In the genomic region with DNA sequence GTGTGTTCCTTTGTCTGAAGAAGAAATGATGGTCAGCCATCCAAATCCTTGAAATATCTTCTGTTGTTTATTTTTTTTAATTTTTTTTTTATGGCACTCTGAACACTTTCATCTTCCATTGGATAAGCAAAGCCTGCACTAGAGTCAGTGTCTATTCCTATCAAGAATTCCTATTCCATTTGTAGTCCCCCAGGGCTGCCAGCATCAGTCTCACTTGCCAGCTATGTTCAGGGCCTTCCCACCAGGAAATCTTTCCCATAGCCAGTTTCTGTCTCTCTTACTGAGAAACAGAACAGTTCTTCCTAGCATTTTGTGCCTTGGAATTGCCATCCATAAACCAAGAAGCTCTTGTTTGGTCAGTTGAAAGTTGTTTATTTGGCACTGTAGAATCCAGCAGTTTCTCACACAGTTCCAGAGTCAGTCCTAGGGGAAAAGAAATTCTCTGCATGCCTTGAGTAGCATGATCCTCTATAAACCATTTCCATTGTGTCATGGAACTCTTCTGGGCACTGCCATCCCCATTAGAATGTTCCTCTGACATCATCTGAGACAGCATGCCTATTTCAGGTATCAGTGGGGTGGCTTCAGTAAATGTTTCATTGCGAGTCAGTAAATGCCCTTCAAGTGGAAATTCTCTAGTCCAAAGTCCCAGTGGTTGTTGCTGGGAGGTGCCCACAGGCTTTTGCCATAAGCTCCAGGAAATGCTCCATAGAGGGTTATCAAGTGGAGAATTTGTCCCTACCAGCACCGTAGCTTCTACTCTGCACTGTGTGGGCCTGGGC, we compare ENCODE assay signal across 21 cellular contexts. TPM values are rescaled to one million over a fixed set of nuclear protein-coding genes. Genes with fewer than 3 reads are reported as not detected.
DNase-seq lines count a peak whose midpoint lies in the region; TF ChIP-seq lines count a peak whose summit lies in the region.
"Had no signal": no experiment of that assay in that cellular context is flagged by ENCODE, and none has a peak within 500 bp of the region (broad histone marks: within the 10 kb centered on the region; RNA-seq: fewer than 3 reads in every experiment).

No MANE protein-coding gene starts in this region.

- no peak overlapping the region for H3K9ac ChIP-seq in trophoblast cell (ENCODE audit: low read length)
- H3K9ac ChIP-seq: SK-N-SH had no signal

- H3K4ac ChIP-seq in trophoblast cell (ENCODE audit: low read depth, low read length), result peak overlapping the region; percentile 14

- H2BK12ac ChIP-seq in trophoblast cell (ENCODE audit: low read length), result peak overlapping the region; percentile 39

- POLR2A ChIA-PET in HEK293 (lab: Yijun Ruan, JAX), result interaction anchor here (1.1 kb wide), 1 partner anchor 128 kb away, joined by 4 read pairs; no protein-coding TSS in a partner anchor

- in situ Hi-C loops in SK-MEL-5 (cut with HindIII; ENCODE audit: low pct_unique_long_range_greater_than_20kb, low sequenced_read_pairs), result no loop called here

- H3K4me1 ChIP-seq in HEK293 (ENCODE audit: control insufficient read depth, insufficient read depth, low read length) (no peaks in the 10 kb centered on the region), trophoblast cell (ENCODE audit: control insufficient read depth in 1 of 2, insufficient read depth in 2 of 2, low read length in 2 of 2) (peaks cover 2% of the 10 kb centered on the region in 2 experiments)

- no peak overlapping the region for H3K23ac ChIP-seq in trophoblast cell (ENCODE audit: low read length)

- H4K8ac ChIP-seq in trophoblast cell (ENCODE audit: low read depth, low read length), result no peak overlapping the region

- H3K27ac ChIP-seq in HEK293 (ENCODE audit: extremely low read depth, low read depth, low read length), result no peak overlapping the region
- H3K27ac ChIP-seq in trophoblast cell (ENCODE audit: low read depth, low read length), result no peak overlapping the region
- H3K27ac ChIP-seq: cardiac muscle cell, RWPE1, VCaP had no signal

- CTCF ChIA-PET in HEK293 (lab: Yijun Ruan, JAX), result interaction anchor here (0.7 kb wide), 1 partner anchor 234 kb away, joined by 3 read pairs; no protein-coding TSS in a partner anchor

- no peak overlapping the region for H3K4me2 ChIP-seq in trophoblast cell (ENCODE audit: low read length)
- H3K4me2 ChIP-seq: SK-N-SH had no signal

- no peak for TF ChIP-seq CTCF in HEK293 (tag by site-specific recombination; IDR thresholded peaks at IDR 0.05)

- no peak overlapping the region for H4K12ac ChIP-seq in trophoblast cell (ENCODE audit: low read depth, low read length)

- H3K27me3 ChIP-seq in trophoblast cell (ENCODE audit: insufficient read depth, low read length), result no peaks in the 10 kb centered on the region
- H3K27me3 ChIP-seq: cardiac muscle cell had no signal

- peaks cover 10% of the 10 kb centered on the region for H3K79me1 ChIP-seq in trophoblast cell (ENCODE audit: low read length)

- no peak overlapping the region for H2AFZ ChIP-seq in trophoblast cell (ENCODE audit: insufficient read depth, low read length, poor library complexity)

- H2BK120ac ChIP-seq in trophoblast cell (ENCODE audit: insufficient read depth, low read length, poor library complexity), result peak overlapping the region; percentile 71

- no peak overlapping the region for H3K14ac ChIP-seq in trophoblast cell (ENCODE audit: low read length)

- no peak overlapping the region for H3K4me3 ChIP-seq in HEK293 (ENCODE audit: low read depth, low read length)
- H3K4me3 ChIP-seq in trophoblast cell (ENCODE audit: low read depth, low read length), result no peak overlapping the region
- H3K4me3 ChIP-seq: cardiac muscle cell had no signal

- H2BK5ac ChIP-seq in trophoblast cell (ENCODE audit: low read depth, low read length, poor library complexity), result no peak overlapping the region

- H4K91ac ChIP-seq in trophoblast cell (ENCODE audit: low read depth, low read length), result peak overlapping the region; percentile 35

- no peaks in the 10 kb centered on the region for H3K9me3 ChIP-seq in HEK293 (ENCODE audit: control insufficient read depth, insufficient read depth, low read depth, low read length)
- no peaks in the 10 kb centered on the region for H3K9me3 ChIP-seq in trophoblast cell (ENCODE audit: insufficient read depth, low read depth, low read length)

- H3K79me2 ChIP-seq in trophoblast cell (ENCODE audit: control insufficient read depth, insufficient read depth, low read length, poor library complexity), result no peaks in the 10 kb centered on the region

- DNase-seq in SK-MEL-5 (ENCODE audit: low read depth, low spot score), result peak; percentile 21
- DNase-seq in glomerular visceral epithelial cell (ENCODE audit: extremely low spot score), result peak; percentile 19
- DNase-seq in trophoblast cell, result peak; percentile 71 to 75
- DNase-seq in central memory CD4-positive, alpha-beta T cell, result no peak
- DNase-seq in NK-92 (lab: John Stamatoyannopoulos, UW; ENCODE audit: unreplicated experiment), result no peak
- DNase-seq in activated CD4-positive, alpha-beta T cell treated with anti-CD3 and anti-CD28 coated beads for 4 hours, result no peak
- DNase-seq in AG20443 (ENCODE audit: low spot score), result no peak
- DNase-seq: activated CD4-positive, alpha-beta T cell treated with anti-CD3 and anti-CD28 coated beads, Interleukin-2, amount 10 ng/mL, durations not matched to agents 7 days and 5 days; activated CD8-positive, alpha-beta memory T cell treated with anti-CD3 and anti-CD28 coated beads, Interleukin-2, amount 10 ng/mL, durations not matched to agents 7 days and 5 days; activated naive CD4-positive, alpha-beta T cell treated with anti-CD3 and anti-CD28 coated beads, Interleukin-2, amount 50 U/mL, for 16 hours; Calu3; DND-41; immature natural killer cell; NCI-H1092 treated with DMSO at 0.1 percent for 48 hours; NCI-H187 treated with DMSO at 0.1 percent for 48 hours; NCI-H526; SK-N-SH had no signal

- no CpG with 5 or more reads among the region's 2 CpGs for WGBS in trophoblast cell (ENCODE audit: extremely low coverage, insufficient coverage, insufficient read length)

- H3K18ac ChIP-seq in trophoblast cell (ENCODE audit: low read length), result no peak overlapping the region

- H3K36me3 ChIP-seq in HEK293 (ENCODE audit: control insufficient read depth in 2 of 2, insufficient read depth in 1 of 2, low read length in 2 of 2), result no peaks in the 10 kb centered on the region
- H3K36me3 ChIP-seq in trophoblast cell (ENCODE audit: control insufficient read depth in 1 of 2, insufficient read depth in 2 of 2, low read length in 2 of 2), result no peaks in the 10 kb centered on the region
- H3K36me3 ChIP-seq: cardiac muscle cell had no signal

- no peak overlapping the region for H2AK5ac ChIP-seq in trophoblast cell (ENCODE audit: low read length)

TF ChIP-seq in HEK293, 187 proteins besides CTCF, POLR2A, EP300 and RAD21:
- TF ChIP-seq ZIC2 (tag by site-specific recombination; IDR thresholded peaks at IDR 0.05) (peak; percentile 51; the same call in 1 of the 2 replicates), TRIM28 (IDR thresholded peaks at IDR 0.05; ENCODE audit: borderline replicate concordance, low read length) (no peak), GLI4 (tag by site-specific recombination; IDR thresholded peaks at IDR 0.05) (no peak)

RNA-seq across cellular contexts. Expression of a gene that starts 18.7 kb away (rescaled TPM):
- 9.1 and 9.4 TPM in 2 replicates for total RNA-seq in SK-MEL-5 (2014; rRNA removed; shearing (Covaris generic))
- 11.6 and 11.7 TPM in 2 replicates for polyA plus RNA-seq in SK-MEL-5 (2015; cell fraction: cytosol; rRNA removed)
- 6.1 and 9.0 TPM in 2 replicates for polyA plus RNA-seq in SK-MEL-5 (2015; cell fraction: nucleus; rRNA removed)
- polyA plus RNA-seq in trophoblast cell (2013), result 9.4 and 10.1 TPM in 2 replicates

RNA-seq across cellular contexts. Expression of a gene that starts 42.0 kb away (rescaled TPM):
- total RNA-seq in SK-MEL-5 (2014; rRNA removed; shearing (Covaris generic)), result 38.5 and 41.8 TPM in 2 replicates
- 16.3 and 16.4 TPM in 2 replicates for polyA plus RNA-seq in SK-MEL-5 (2015; cell fraction: cytosol; rRNA removed)
- 53.9 and 69.4 TPM in 2 replicates for polyA plus RNA-seq in SK-MEL-5 (2015; cell fraction: nucleus; rRNA removed)
- polyA plus RNA-seq in trophoblast cell (2013), result 54.8 and 60.0 TPM in 2 replicates

Comparison
In these comparisons a context has a peak if more than half of its experiments do, and no peak if none do; other contexts are left out.
1. DNase-seq: peak in SK-MEL-5 (single experiment), glomerular visceral epithelial cell (single experiment) and trophoblast cell (2 of 2); none in central memory CD4-positive, alpha-beta T cell (single experiment), NK-92 (single experiment), activated CD4-positive, alpha-beta T cell treated with anti-CD3 and anti-CD28 coated beads for 4 hours (0 of 2) and AG20443 (single experiment).